23 cellular contexts compared by ENCODE assay signal in genomic region chr13:28459911-28460310, GRCh38. TPM values are rescaled to one million over a fixed set of nuclear protein-coding genes. Genes with fewer than 3 reads are reported as not detected.
"Had no signal": no experiment of that assay in that cellular context is flagged by ENCODE, and none has a peak within 500 bp of the region (broad histone marks: within the 10 kb centered on the region; RNA-seq: fewer than 3 reads in every experiment).

No MANE protein-coding gene starts in this region.

- H3K9me3 ChIP-seq: ascending aorta, colonic mucosa, esophagus squamous epithelium, gastroesophageal sphincter, heart left ventricle, thoracic aorta, vagina had no signal

- H3K4me3 Mint-ChIP-seq: activated naive CD4-positive, alpha-beta T cell treated with anti-CD3 and anti-CD28 coated beads, Interleukin-2, amount 50 U/mL, for 24 hours; effector memory CD8-positive, alpha-beta T cell; stimulated activated effector memory CD8-positive, alpha-beta T cell treated with anti-CD3 and anti-CD28 coated beads, Interleukin-12 subunit alpha, Interleukin-12 subunit beta, amount 100 ng/mL, for 72 hours; type B pancreatic cell had no signal

- H3K36me3 ChIP-seq: ascending aorta, brain microvascular endothelial cell, colonic mucosa, esophagus squamous epithelium, gastroesophageal sphincter, thoracic aorta, vagina had no signal

- H3K27ac ChIP-seq: ascending aorta, brain microvascular endothelial cell, colonic mucosa, esophagus squamous epithelium, gastroesophageal sphincter, heart left ventricle, thoracic aorta, vagina had no signal

- H3K27me3 ChIP-seq: ascending aorta, brain microvascular endothelial cell, colonic mucosa, heart left ventricle, vagina had no signal

- H3K27ac Mint-ChIP-seq: activated naive CD4-positive, alpha-beta T cell treated with anti-CD3 and anti-CD28 coated beads, Interleukin-2, amount 50 U/mL, for 24 hours; effector memory CD8-positive, alpha-beta T cell; stimulated activated effector memory CD8-positive, alpha-beta T cell treated with anti-CD3 and anti-CD28 coated beads, Interleukin-12 subunit alpha, Interleukin-12 subunit beta, amount 100 ng/mL, for 72 hours; type B pancreatic cell had no signal

- H3K4me3 ChIP-seq: ascending aorta, colonic mucosa, dorsolateral prefrontal cortex, esophagus squamous epithelium, gastroesophageal sphincter, heart left ventricle, thoracic aorta, vagina had no signal

- H3K36me3 Mint-ChIP-seq: stimulated activated effector memory CD8-positive, alpha-beta T cell treated with anti-CD3 and anti-CD28 coated beads, Interleukin-12 subunit alpha, Interleukin-12 subunit beta, amount 100 ng/mL, for 72 hours; type B pancreatic cell had no signal

- ATAC-seq: effector memory CD8-positive, alpha-beta T cell; gastroesophageal sphincter; heart left ventricle; left cardiac atrium; sciatic nerve; stimulated activated effector memory CD8-positive, alpha-beta T cell treated with anti-CD3 and anti-CD28 coated beads, Interleukin-12 subunit alpha, Interleukin-12 subunit beta, amount 100 ng/mL, for 72 hours had no signal

- DNase-seq: activated gamma-delta T cell treated with Interleukin-2 at 50 U/mL for 16 hours; activated T-cell treated with anti-CD3 and anti-CD28 coated beads, Interleukin-2, amount 50 U/mL, for 1 hour; brain microvascular endothelial cell; colonic mucosa; effector memory CD8-positive, alpha-beta T cell; esophagus squamous epithelium; heart left ventricle; islet precursor cell; left cardiac atrium; small intestine; stimulated activated CD4-positive, alpha-beta T cell treated with anti-CD3 and anti-CD28 coated beads, Interleukin-2, amount 100 ng/mL, for 24 hours; T-helper 9 cell had no signal

- H3K4me1 Mint-ChIP-seq: activated naive CD4-positive, alpha-beta T cell treated with anti-CD3 and anti-CD28 coated beads, Interleukin-2, amount 50 U/mL, for 24 hours; stimulated activated effector memory CD8-positive, alpha-beta T cell treated with anti-CD3 and anti-CD28 coated beads, Interleukin-12 subunit alpha, Interleukin-12 subunit beta, amount 100 ng/mL, for 72 hours had no signal

- H3K9me3 Mint-ChIP-seq: activated naive CD4-positive, alpha-beta T cell treated with anti-CD3 and anti-CD28 coated beads, Interleukin-2, amount 50 U/mL, for 24 hours; effector memory CD8-positive, alpha-beta T cell; stimulated activated effector memory CD8-positive, alpha-beta T cell treated with anti-CD3 and anti-CD28 coated beads, Interleukin-12 subunit alpha, Interleukin-12 subunit beta, amount 100 ng/mL, for 72 hours; type B pancreatic cell had no signal

- H3K4me1 ChIP-seq: ascending aorta, colonic mucosa, esophagus squamous epithelium, gastroesophageal sphincter, vagina had no signal

RNA-seq across cellular contexts. Expression of gene FLT1, which starts 35.0 kb away (rescaled TPM):
- total RNA-seq: myocyte had no signal
- polyA plus RNA-seq: neural cell had no signal
